Comparison of ENCODE assay signal across 16 cellular contexts in the genomic region with DNA sequence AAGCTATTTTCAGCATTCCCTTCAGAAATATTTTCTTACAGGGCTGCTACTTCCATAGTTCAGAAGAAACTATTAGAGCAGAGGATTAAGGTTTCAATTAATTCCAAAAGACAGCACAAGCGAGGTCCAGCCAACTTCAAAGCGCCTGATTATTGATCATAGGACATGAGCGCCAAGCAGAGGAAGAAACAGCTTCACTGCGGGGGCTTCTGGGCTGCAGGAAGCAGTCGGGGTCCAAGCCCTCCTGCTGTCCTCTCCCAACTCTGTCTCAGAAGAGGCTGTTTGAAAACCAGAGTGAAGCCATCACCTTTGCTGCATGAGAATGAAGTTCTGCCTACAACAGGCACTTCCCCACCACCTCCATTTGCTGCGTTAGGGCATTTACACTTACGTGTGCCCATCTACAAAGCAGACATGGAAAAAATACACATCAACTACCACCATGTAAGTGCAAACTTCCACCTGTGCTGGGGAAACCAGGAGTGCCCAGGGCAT. TPM values are rescaled to one million over a fixed set of nuclear protein-coding genes. Genes with fewer than 3 reads are reported as not detected.
A peak's percentile ranks its signal among the peaks of the same experiment; 100 is the strongest.
DNase-seq lines count a peak whose midpoint lies in the region; ATAC-seq, FAIRE-seq and TF ChIP-seq lines count a peak whose summit lies in the region.
"Had no signal": no experiment of that assay in that cellular context is flagged by ENCODE, and none has a peak within 500 bp of the region (broad histone marks: within the 10 kb centered on the region; RNA-seq: fewer than 3 reads in every experiment).

No MANE protein-coding gene starts in this region.

- H3K36me3 Mint-ChIP-seq in brain: no peaks in the 10 kb centered on the region
- H3K36me3 Mint-ChIP-seq in Caco-2 (ENCODE audit: insufficient read depth, unreplicated experiment): no peaks in the 10 kb centered on the region
- H3K36me3 Mint-ChIP-seq: naive thymus-derived CD8-positive, alpha-beta T cell had no signal

- no peak for FAIRE-seq in HepG2 (lab: Jason Lieb, UNC)

- peak overlapping the region; percentile 22 for H3K27ac ChIP-seq in HUES48 (ENCODE audit: low read depth, low read length)
- no peak overlapping the region for H3K27ac ChIP-seq in HepG2 (ENCODE audit: extremely low read length, insufficient read depth, low read length)
- no peak overlapping the region for H3K27ac ChIP-seq in smooth muscle cell (ENCODE audit: low read depth)
- no peak overlapping the region for H3K27ac ChIP-seq in psoas muscle

- H3K4me3 ChIP-seq in HUES48 (ENCODE audit: low read depth, low read length): no peak overlapping the region
- peak overlapping the region in 2 of 3 experiments; percentile 20 to 21; a peak in 3 of 6 replicates for H3K4me3 ChIP-seq in HepG2 (replicated peaks in 1 of 3; ENCODE audit: insufficient read depth in 1 of 3, low read depth in 2 of 3, low read length in 3 of 3)
- H3K4me3 ChIP-seq in smooth muscle cell: no peak overlapping the region
- no peak overlapping the region for H3K4me3 ChIP-seq in Caco-2 (ENCODE audit: low read depth, low read length)
- no peak overlapping the region for H3K4me3 ChIP-seq in psoas muscle

- ATAC-seq in HepG2 (peak; percentile 18), psoas muscle (no peak)
- ATAC-seq: naive thymus-derived CD8-positive, alpha-beta T cell had no signal

- no peak for TF ChIP-seq EP300 in HepG2 (IDR thresholded peaks at IDR 0.05; ENCODE audit: low read depth in 2 of 2, low read length in 2 of 2)
- no peak for TF ChIP-seq EP300 in HepG2 (CRISPR knock-in tag; IDR thresholded peaks at IDR 0.05; ENCODE audit: borderline replicate concordance)

- TF ChIP-seq CTCF in brain (conservative IDR thresholded peaks at IDR 0.05) (no peak), HepG2 (CRISPR knock-in tag; IDR thresholded peaks at IDR 0.05) (0 out of 2 replicates have a peak, but pooled peaks have one; percentile 14), smooth muscle cell (IDR thresholded peaks at IDR 0.05; ENCODE audit: borderline replicate concordance, insufficient read depth, poor library complexity, severe bottlenecking) (no peak), Caco-2 (IDR thresholded peaks at IDR 0.05; ENCODE audit: insufficient read depth in 1 of 2, low read depth in 1 of 2, low read length in 1 of 2, severe bottlenecking in 1 of 2, unreplicated experiment in 1 of 2) (no peak), psoas muscle (IDR thresholded peaks at IDR 0.05) (no peak)

- CTCF ChIA-PET in HepG2 (lab: Yijun Ruan, JAX; ENCODE audit: low intra/inter-chr PET ratio, low total read pairs) (no interaction called here), Caco-2 (lab: Charles Lee) (no interaction called here)

- H3K4me1 ChIP-seq in HUES48 (ENCODE audit: control insufficient read depth, insufficient read depth, low read length) (peaks cover 11% of the 10 kb centered on the region), HepG2 (ENCODE audit: insufficient read depth, low read length) (peaks cover 16% of the 10 kb centered on the region), smooth muscle cell (ENCODE audit: low read depth) (peaks cover 8% of the 10 kb centered on the region), Caco-2 (no peaks in the 10 kb centered on the region), psoas muscle (peaks cover 7% of the 10 kb centered on the region)

- peaks cover 19% of the 10 kb centered on the region for H3K4me1 Mint-ChIP-seq in brain
- peaks cover 6% of the 10 kb centered on the region for H3K4me1 Mint-ChIP-seq in Caco-2 (ENCODE audit: low read depth, unreplicated experiment)
- H3K4me1 Mint-ChIP-seq: B cell had no signal

- H3K79me2 ChIP-seq in HepG2 (ENCODE audit: insufficient read depth, low read length) (no peaks in the 10 kb centered on the region), smooth muscle cell (ENCODE audit: low read depth) (no peaks in the 10 kb centered on the region)

- no peaks in the 10 kb centered on the region for H3K27me3 Mint-ChIP-seq in brain
- H3K27me3 Mint-ChIP-seq in Caco-2 (ENCODE audit: insufficient read depth, unreplicated experiment): no peaks in the 10 kb centered on the region
- H3K27me3 Mint-ChIP-seq: activated CD4-positive, alpha-beta T cell treated with anti-CD3 and anti-CD28 coated beads, Interleukin-2, amount 10 ng/mL, durations not matched to agents 24 days and 14 days had no signal

- H3K27ac Mint-ChIP-seq in brain (peak overlapping the region in 4 of 5 experiments; percentile 87 to 96 (median 92)), Caco-2 (ENCODE audit: unreplicated experiment) (no peak overlapping the region)
- H3K27ac Mint-ChIP-seq: activated CD4-positive, alpha-beta T cell treated with anti-CD3 and anti-CD28 coated beads, Interleukin-2, amount 10 ng/mL, durations not matched to agents 24 days and 14 days; B cell; naive thymus-derived CD8-positive, alpha-beta T cell had no signal

- no peaks in the 10 kb centered on the region for H4K20me1 ChIP-seq in HepG2 (ENCODE audit: insufficient read depth, low read length)
- no peaks in the 10 kb centered on the region for H4K20me1 ChIP-seq in smooth muscle cell (ENCODE audit: low read depth)

- H3K9me3 Mint-ChIP-seq in brain (peaks cover 0 to 4% (median 0%) of the 10 kb centered on the region in 5 experiments), Caco-2 (ENCODE audit: unreplicated experiment) (no peaks in the 10 kb centered on the region)
- H3K9me3 Mint-ChIP-seq: activated CD4-positive, alpha-beta T cell treated with anti-CD3 and anti-CD28 coated beads, Interleukin-2, amount 10 ng/mL, durations not matched to agents 24 days and 14 days; activated T-helper 1 cell treated with anti-CD3 and anti-CD28 coated beads, Interleukin-12 subunit alpha, Interleukin-12 subunit beta, Interleukin-2, Interleukin-4 antibody, amounts not matched to agents 30 ng/mL and 10 ng/mL and 1 ng/mL, durations not matched to agents 14 hours and 24 hours and 36 hours; naive thymus-derived CD8-positive, alpha-beta T cell had no signal

- peak overlapping the region; percentile 73 for H3K4me2 ChIP-seq in HepG2 (ENCODE audit: low read depth, low read length)
- peak overlapping the region; percentile 43 for H3K4me2 ChIP-seq in smooth muscle cell

- H3K27me3 ChIP-seq in HUES48 (ENCODE audit: control insufficient read depth, insufficient read depth, low read length): no peaks in the 10 kb centered on the region
- H3K27me3 ChIP-seq in HepG2 (ENCODE audit: control insufficient read depth in 1 of 2, insufficient read depth in 2 of 2, low read length in 2 of 2): peaks cover 3 to 36% of the 10 kb centered on the region in 2 experiments; a peak in 4 of 5 replicates
- H3K27me3 ChIP-seq in smooth muscle cell (ENCODE audit: low read depth): no peaks in the 10 kb centered on the region
- H3K27me3 ChIP-seq in Caco-2 (replicated peaks; ENCODE audit: control insufficient read depth, insufficient read depth, low read length): no peaks in the 10 kb centered on the region
- no peaks in the 10 kb centered on the region for H3K27me3 ChIP-seq in psoas muscle (ENCODE audit: insufficient read depth in 3 of 3, low read length in 2 of 3)

- no peaks in the 10 kb centered on the region for H3F3A ChIP-seq in smooth muscle cell (ENCODE audit: low read depth)

- POLR2A ChIA-PET in HepG2 (lab: Yijun Ruan, JAX) (no interaction called here), Caco-2 (lab: Charles Lee) (no interaction called here)

- intact Hi-C loops in HepG2 (cut with micrococcal nuclease; ENCODE audit: unreplicated experiment) (loop anchor here (5.0 kb wide), 1 partner anchor 107 kb away; a partner anchor contains a TSS), Caco-2 (cut with micrococcal nuclease; ENCODE audit: unreplicated experiment) (no loop called here), psoas muscle (cut with DNase I) (no loop called here)

- H3K4me3 Mint-ChIP-seq in brain (peak overlapping the region in 2 of 5 experiments; percentile 15 to 16), Caco-2 (ENCODE audit: unreplicated experiment) (no peak overlapping the region)
- H3K4me3 Mint-ChIP-seq: activated CD4-positive, alpha-beta T cell treated with anti-CD3 and anti-CD28 coated beads, Interleukin-2, amount 10 ng/mL, durations not matched to agents 24 days and 14 days; activated T-helper 1 cell treated with anti-CD3 and anti-CD28 coated beads, Interleukin-12 subunit alpha, Interleukin-12 subunit beta, Interleukin-2, Interleukin-4 antibody, amounts not matched to agents 30 ng/mL and 10 ng/mL and 1 ng/mL, durations not matched to agents 14 hours and 24 hours and 36 hours; B cell; naive thymus-derived CD8-positive, alpha-beta T cell had no signal

- in situ Hi-C loops in HepG2 (cut with HindIII; ENCODE audit: extremely low pct_ligation_motif_present, low pct_unique_long_range_greater_than_20kb): no loop called here

- H2AFZ ChIP-seq in HepG2 (ENCODE audit: low read length) (peak overlapping the region; percentile 42), smooth muscle cell (ENCODE audit: low read depth) (peak overlapping the region; percentile 54)

- H3K36me3 ChIP-seq in HUES48 (ENCODE audit: control insufficient read depth, insufficient read depth, low read length) (no peaks in the 10 kb centered on the region), HepG2 (replicated peaks in 1 of 2; ENCODE audit: control insufficient read depth in 1 of 2, insufficient read depth in 2 of 2, low read length in 2 of 2) (no peaks in the 10 kb centered on the region), smooth muscle cell (ENCODE audit: low read depth) (no peaks in the 10 kb centered on the region), Caco-2 (ENCODE audit: control insufficient read depth, insufficient read depth, low read length) (no peaks in the 10 kb centered on the region), psoas muscle (ENCODE audit: insufficient read depth in 1 of 2, low read depth in 1 of 2) (no peaks in the 10 kb centered on the region)

- TF ChIP-seq RAD21 in HepG2 (CRISPR knock-in tag; IDR thresholded peaks at IDR 0.05): no peak

- no peak for TF ChIP-seq POLR2A in HepG2 (IDR thresholded peaks at IDR 0.05; ENCODE audit: insufficient read depth in 1 of 2, low read depth in 2 of 2, low read length in 2 of 2)

- WGBS in HepG2 (ENCODE audit: low lambda C conversion rate): 5% methylated on average over 7 of the region's 7 CpGs
- 85% methylated on average over 7 of the region's 7 CpGs for WGBS in smooth muscle cell (ENCODE audit: low lambda C conversion rate)
- 62 to 65% (median 64%) methylated on average over 7 of the region's 7 CpGs for WGBS in psoas muscle, 3 donors

- H3K9ac ChIP-seq in HUES48 (ENCODE audit: low read depth, low read length) (no peak overlapping the region), HepG2 (ENCODE audit: insufficient read depth, low read depth, low read length) (no peak overlapping the region), smooth muscle cell (ENCODE audit: low read depth) (no peak overlapping the region)

- H3K9me3 ChIP-seq in HUES48 (ENCODE audit: control insufficient read depth, insufficient read depth, low read length) (no peaks in the 10 kb centered on the region), HepG2 (ENCODE audit: low read length) (no peaks in the 10 kb centered on the region), smooth muscle cell (replicated peaks; ENCODE audit: low read depth) (no peaks in the 10 kb centered on the region), Caco-2 (no peaks in the 10 kb centered on the region), psoas muscle (no peaks in the 10 kb centered on the region)

- BruUV-seq in HepG2 (replicated peaks; lab: Mats Ljungman, UMichigan) (no TSS peak), Caco-2 (replicated peaks; lab: Mats Ljungman, UMichigan) (no TSS peak)

- DNase-seq in HepG2 (ENCODE audit: low spot score) (no peak), smooth muscle cell (lab: John Stamatoyannopoulos, UW; ENCODE audit: unreplicated experiment) (no peak), AG08395 (ENCODE audit: low spot score) (no peak), Caco-2 (no peak), NCI-H226 (no peak), psoas muscle (no peak)
- DNase-seq: activated CD4-positive, alpha-beta T cell treated with anti-CD3 and anti-CD28 coated beads, Interleukin-2, amount 10 ng/mL, durations not matched to agents 24 days and 14 days; dermis blood vessel endothelial cell; naive thymus-derived CD8-positive, alpha-beta T cell; NCI-H1105; NCI-H2227 treated with DMSO at 0.1 percent for 48 hours; SHP77 treated with DMSO at 0.1 percent for 48 hours had no signal

RNA-seq across cellular contexts. Expression of a gene that starts 23.9 kb away (rescaled TPM):
- polyA plus RNA-seq in brain (ENCODE audit: insufficient read depth, low read depth, low replicate concordance) (not detected), HepG2 (2011; rRNA removed) (0.10 and 0.22 TPM in 2 replicates), smooth muscle cell (0.15 and 2.0 TPM in 2 replicates), psoas muscle (under 1 TPM in 1 of 3 donors, not detected in 2; 0.16 TPM)
- total RNA-seq in HepG2 (2016; rRNA removed; fragmentation: Illumina TruSeq; extraction: Trizol) (0.38 and 1.2 TPM in 2 replicates), smooth muscle cell (1.4 and 5.1 TPM in 2 replicates), Caco-2 (2022) (1.7 and 2.4 TPM in 2 replicates), psoas muscle (under 1 TPM; 0.26 to 0.42 (median 0.36) TPM)
- total RNA-seq in HepG2 (2016; cell fraction: cytosol; rRNA removed; fragmentation: Illumina TruSeq; extraction: Trizol; ENCODE audit: low read depth): not detected in 2 replicates
- total RNA-seq in HepG2 (2016; cell fraction: insoluble cytoplasmic fraction; rRNA removed; fragmentation: Illumina TruSeq; extraction: Trizol): 0.48 and 1.0 TPM in 2 replicates
- not detected in 2 replicates for total RNA-seq in HepG2 (2016; cell fraction: membrane; rRNA removed; fragmentation: Illumina TruSeq; extraction: Trizol)
- total RNA-seq in HepG2 (2016; cell fraction: nucleus; rRNA removed; fragmentation: Illumina TruSeq; extraction: Trizol): 5.4 and 7.3 TPM in 2 replicates
- polyA plus RNA-seq in HepG2 (2011; cell fraction: cytosol; rRNA removed): not detected in 2 replicates
- polyA plus RNA-seq in HepG2 (2011; cell fraction: nucleus; rRNA removed): 0.58 and 0.73 TPM in 2 replicates
- 0.13 and 0.25 TPM in 2 replicates for polyA plus RNA-seq in HepG2 (2012)
- not detected in 2 replicates for polyA plus RNA-seq in HepG2 (2016; cell fraction: cytosol; fragmentation: Illumina TruSeq; extraction: Trizol; ENCODE audit: low read depth)
- not detected in 2 replicates for polyA plus RNA-seq in HepG2 (2016; cell fraction: insoluble cytoplasmic fraction; fragmentation: Illumina TruSeq; extraction: Trizol; ENCODE audit: low read depth)
- polyA plus RNA-seq in HepG2 (2016; cell fraction: membrane; fragmentation: Illumina TruSeq; extraction: Trizol; ENCODE audit: low read depth): not detected in 2 replicates
- polyA plus RNA-seq in HepG2 (2016; cell fraction: nucleus; fragmentation: Illumina TruSeq; extraction: Trizol; ENCODE audit: insufficient read depth, low read depth): 0.92 and 0.94 TPM in 2 replicates
- polyA minus RNA-seq in HepG2 (2011; rRNA and poly(A)+ RNA removed; ENCODE audit: low replicate concordance): 1.6 and 2.1 TPM in 2 replicates
- not detected in 2 replicates for polyA minus RNA-seq in HepG2 (2011; cell fraction: cytosol; rRNA and poly(A)+ RNA removed)
- 12.4 and 14.9 TPM in 2 replicates for polyA minus RNA-seq in HepG2 (2011; cell fraction: nucleus; rRNA and poly(A)+ RNA removed)

Comparison
In these comparisons a context has a peak if more than half of its experiments do, and no peak if none do; other contexts are left out.
1. H3K4me3 ChIP-seq: peak in HepG2 (2 of 3); none in HUES48 (single experiment), smooth muscle cell (single experiment), Caco-2 (single experiment) and psoas muscle (single experiment).